In the genomic region with DNA sequence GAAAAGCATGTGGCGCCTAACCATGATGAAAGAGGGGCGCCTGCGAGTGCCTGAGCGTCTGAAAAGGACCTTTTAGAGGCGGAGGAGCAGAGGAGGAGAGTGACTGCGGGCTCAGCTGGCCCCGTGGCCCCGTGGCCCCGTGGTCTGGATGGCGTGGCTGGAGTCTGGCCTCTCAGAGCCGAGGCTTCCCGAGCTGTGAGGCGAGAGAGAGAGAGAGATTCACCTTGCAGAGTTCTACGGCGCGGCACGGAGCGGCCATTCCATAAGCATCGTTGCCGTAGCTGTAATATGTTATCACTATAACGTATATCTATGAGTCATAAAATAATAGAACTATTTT, we compare ENCODE assay signal across 24 cellular contexts. TPM values are rescaled to one million over a fixed set of nuclear protein-coding genes. Genes with fewer than 3 reads are reported as not detected.
"Had no signal": no experiment of that assay in that cellular context is flagged by ENCODE, and none has a peak within 500 bp of the region (broad histone marks: within the 10 kb centered on the region; RNA-seq: fewer than 3 reads in every experiment).

No MANE protein-coding gene starts in this region.

- DNase-seq: activated CD4-positive, alpha-beta memory T cell treated with anti-CD3 and anti-CD28 coated beads, Interleukin-2, amount 10 ng/mL, durations not matched to agents 7 days and 5 days; activated CD4-positive, alpha-beta T cell treated with anti-CD3 and anti-CD28 coated beads for 48 hours; activated CD4-positive, CD25-positive, alpha-beta regulatory T cell; activated CD8-positive, alpha-beta memory T cell treated with anti-CD3 and anti-CD28 coated beads, Interleukin-2, amount 10 ng/mL, durations not matched to agents 7 days and 5 days; activated naive CD4-positive, alpha-beta T cell; activated naive CD8-positive, alpha-beta T cell treated with anti-CD3 and anti-CD28 coated beads for 36 hours; activated T-cell treated with anti-CD3 and anti-CD28 coated beads, Interleukin-2, amount 50 U/mL, for 1 hour; amniotic stem cell; endodermal cell; foreskin fibroblast; hippocampal formation; stimulated activated CD4-positive, alpha-beta T cell treated with anti-CD3 and anti-CD28 coated beads, Interleukin-2, amount 100 ng/mL, for 24 hours; stimulated activated naive CD8-positive, alpha-beta T cell treated with anti-CD3 and anti-CD28 coated beads, Interleukin-15, Interleukin-2, amounts not matched to agents 100 U/mL and 50 U/mL, for 24 hours; T-cell; tibial artery had no signal

- H3K9me3 Mint-ChIP-seq: activated CD4-positive, alpha-beta memory T cell treated with anti-CD3 and anti-CD28 coated beads, Interleukin-2, amount 10 ng/mL, durations not matched to agents 7 days and 5 days; activated naive CD8-positive, alpha-beta T cell treated with anti-CD3 and anti-CD28 coated beads for 36 hours; activated T-helper 17 cell treated with anti-CD3 and anti-CD28 coated beads, Interleukin-2, amount 50 U/mL, for 72 hours; endodermal cell; memory B cell; naive thymus-derived CD8-positive, alpha-beta T cell; T-cell had no signal

- H3K36me3 Mint-ChIP-seq: activated CD8-positive, alpha-beta memory T cell treated with anti-CD3 and anti-CD28 coated beads, Interleukin-2, amount 10 ng/mL, durations not matched to agents 7 days and 5 days; activated naive CD8-positive, alpha-beta T cell treated with anti-CD3 and anti-CD28 coated beads for 36 hours; memory B cell; naive thymus-derived CD8-positive, alpha-beta T cell; T-cell had no signal

- H3K27ac ChIP-seq: epithelial cell of prostate, neutrophil, tibial artery, vagina had no signal

- ATAC-seq: activated CD8-positive, alpha-beta memory T cell treated with anti-CD3 and anti-CD28 coated beads, Interleukin-2, amount 10 ng/mL, durations not matched to agents 7 days and 5 days; activated T-helper 17 cell treated with anti-CD3 and anti-CD28 coated beads, Interleukin-2, amount 50 U/mL, for 72 hours; naive thymus-derived CD8-positive, alpha-beta T cell; stimulated activated naive CD8-positive, alpha-beta T cell treated with anti-CD3 and anti-CD28 coated beads, Interleukin-15, Interleukin-2, amounts not matched to agents 100 U/mL and 50 U/mL, for 24 hours; T-cell had no signal

- H3K36me3 ChIP-seq: neutrophil, tibial artery, vagina had no signal

- H3K4me3 Mint-ChIP-seq: activated CD4-positive, alpha-beta memory T cell treated with anti-CD3 and anti-CD28 coated beads, Interleukin-2, amount 10 ng/mL, durations not matched to agents 7 days and 5 days; activated CD8-positive, alpha-beta memory T cell treated with anti-CD3 and anti-CD28 coated beads, Interleukin-2, amount 10 ng/mL, durations not matched to agents 7 days and 5 days; activated naive CD8-positive, alpha-beta T cell treated with anti-CD3 and anti-CD28 coated beads for 36 hours; activated T-helper 17 cell treated with anti-CD3 and anti-CD28 coated beads, Interleukin-2, amount 50 U/mL, for 72 hours; endodermal cell; memory B cell; naive thymus-derived CD8-positive, alpha-beta T cell; T-cell had no signal

- H3K27me3 ChIP-seq: body of pancreas, vagina had no signal

- H3K4me1 Mint-ChIP-seq: activated CD4-positive, alpha-beta memory T cell treated with anti-CD3 and anti-CD28 coated beads, Interleukin-2, amount 10 ng/mL, durations not matched to agents 7 days and 5 days; activated CD8-positive, alpha-beta memory T cell treated with anti-CD3 and anti-CD28 coated beads, Interleukin-2, amount 10 ng/mL, durations not matched to agents 7 days and 5 days; activated naive CD8-positive, alpha-beta T cell treated with anti-CD3 and anti-CD28 coated beads for 36 hours; activated T-helper 17 cell treated with anti-CD3 and anti-CD28 coated beads, Interleukin-2, amount 50 U/mL, for 72 hours; memory B cell; T-cell had no signal

- H3K27ac Mint-ChIP-seq: activated CD4-positive, alpha-beta memory T cell treated with anti-CD3 and anti-CD28 coated beads, Interleukin-2, amount 10 ng/mL, durations not matched to agents 7 days and 5 days; activated CD8-positive, alpha-beta memory T cell treated with anti-CD3 and anti-CD28 coated beads, Interleukin-2, amount 10 ng/mL, durations not matched to agents 7 days and 5 days; activated naive CD8-positive, alpha-beta T cell treated with anti-CD3 and anti-CD28 coated beads for 36 hours; activated T-helper 17 cell treated with anti-CD3 and anti-CD28 coated beads, Interleukin-2, amount 50 U/mL, for 72 hours; memory B cell; naive thymus-derived CD8-positive, alpha-beta T cell; T-cell had no signal

- H3K9me3 ChIP-seq: body of pancreas, neutrophil, tibial artery, vagina had no signal

- H3K4me3 ChIP-seq: body of pancreas, tibial artery, vagina had no signal

- H3K27me3 Mint-ChIP-seq: activated CD4-positive, alpha-beta memory T cell treated with anti-CD3 and anti-CD28 coated beads, Interleukin-2, amount 10 ng/mL, durations not matched to agents 7 days and 5 days; activated CD8-positive, alpha-beta memory T cell treated with anti-CD3 and anti-CD28 coated beads, Interleukin-2, amount 10 ng/mL, durations not matched to agents 7 days and 5 days; activated naive CD8-positive, alpha-beta T cell treated with anti-CD3 and anti-CD28 coated beads for 36 hours; activated T-helper 17 cell treated with anti-CD3 and anti-CD28 coated beads, Interleukin-2, amount 50 U/mL, for 72 hours; naive thymus-derived CD8-positive, alpha-beta T cell; T-cell had no signal

RNA-seq across cellular contexts. Expression of gene RNU6ATAC, which starts 55.3 kb away (rescaled TPM):
- total RNA-seq: body of pancreas, glomerular endothelial cell, renal cortical epithelial cell, vagina had no signal
- polyA plus RNA-seq: naive thymus-derived CD8-positive, alpha-beta T cell had no signal
